In genomic region chr3:72018339-72018984, GRCh38 we compare ENCODE assay signal across 1 cellular context.
TF ChIP-seq lines count a peak whose summit lies in the region.

No MANE protein-coding gene starts in this region.

TF ChIP-seq in GM23338, 12 proteins besides CTCF, POLR2A, EP300 and RAD21 (continued from another document):
- TF ChIP-seq REST (IDR thresholded peaks at IDR 0.05; ENCODE audit: unreplicated experiment) (no peak), EZH2phosphoT487 (IDR thresholded peaks at IDR 0.05; ENCODE audit: unreplicated experiment) (no peak)
